Comparison of ENCODE assay signal across 1 cellular context in genomic region chr9:111095423-111095822, GRCh38.
TF ChIP-seq lines count a peak whose summit lies in the region.

No MANE protein-coding gene starts in this region.

TF ChIP-seq in IMR-90, 13 proteins besides CTCF, POLR2A, EP300 and RAD21:
- no peak for TF ChIP-seq SMC3 (IDR thresholded peaks at IDR 0.05; ENCODE audit: low read depth, low read length)
- TF ChIP-seq FOS (IDR thresholded peaks at IDR 0.05; ENCODE audit: low read depth, low read length), result no peak
- no peak for TF ChIP-seq MXI1 (IDR thresholded peaks at IDR 0.05; ENCODE audit: borderline replicate concordance, low read depth, low read length)
- no peak for TF ChIP-seq BHLHE40 (IDR thresholded peaks at IDR 0.05; ENCODE audit: low read depth, low read length)
- no peak for TF ChIP-seq MAZ (IDR thresholded peaks at IDR 0.05; ENCODE audit: borderline replicate concordance, low read depth, low read length)
- no peak for TF ChIP-seq CHD1 (IDR thresholded peaks at IDR 0.05; ENCODE audit: low read depth, low read length)
- TF ChIP-seq MAFK (IDR thresholded peaks at IDR 0.05; ENCODE audit: low read depth, low read length), result no peak
- TF ChIP-seq CEBPB (IDR thresholded peaks at IDR 0.05; ENCODE audit: low read depth, low read length), result no peak
- no peak for TF ChIP-seq RFX5 (IDR thresholded peaks at IDR 0.05; ENCODE audit: low read depth, low read length)
- no peak for TF ChIP-seq NFE2L2 (IDR thresholded peaks at IDR 0.05; ENCODE audit: low read depth, low read length)
- no peak for TF ChIP-seq USF2 (IDR thresholded peaks at IDR 0.05; ENCODE audit: low read depth, low read length)
- no peak for TF ChIP-seq ELK1 (IDR thresholded peaks at IDR 0.05; ENCODE audit: borderline replicate concordance, low read depth, low read length)
- no peak for TF ChIP-seq RCOR1 (IDR thresholded peaks at IDR 0.05; ENCODE audit: insufficient replicate concordance, low read length)
